25 cellular contexts compared by ENCODE assay signal in genomic region chr2:232488721-232489300, GRCh38. TPM values are rescaled to one million over a fixed set of nuclear protein-coding genes. Genes with fewer than 3 reads are reported as not detected.
A peak's percentile ranks its signal among the peaks of the same experiment; 100 is the strongest.
DNase-seq lines count a peak whose midpoint lies in the region; ATAC-seq, FAIRE-seq and TF ChIP-seq lines count a peak whose summit lies in the region.
"Had no signal": no experiment of that assay in that cellular context is flagged by ENCODE, and none has a peak within 500 bp of the region (broad histone marks: within the 10 kb centered on the region; RNA-seq: fewer than 3 reads in every experiment).

No MANE protein-coding gene starts in this region.

- H3K79me1 ChIP-seq in H1 (ENCODE audit: low read depth, low read length) (no peaks in the 10 kb centered on the region), neuronal stem cell (ENCODE audit: low read depth, low read length) (peaks cover 8% of the 10 kb centered on the region)

- TF ChIP-seq RAD21 in H1 (IDR thresholded peaks at IDR 0.05 in 1 of 2, conservative IDR thresholded peaks at IDR 0.05 in 1 of 2; ENCODE audit: low read depth in 2 of 2, low read length in 2 of 2) = no peak

- FAIRE-seq in H1 (lab: Jason Lieb, UNC) = no peak
- FAIRE-seq: GM18507, K562, keratinocyte, TTC549 had no signal

- H2AFZ ChIP-seq in GM23338 (no peak overlapping the region), H1 (ENCODE audit: low read length) (no peak overlapping the region), neuronal stem cell (ENCODE audit: low read length) (no peak overlapping the region), GM23248 (no peak overlapping the region)

- 0 out of 2 replicates have a peak overlapping the region, but pooled peaks have one; percentile 32 for H2BK20ac ChIP-seq in H1 (ENCODE audit: low read length)

- H4K8ac ChIP-seq in H1 (ENCODE audit: extremely low read depth, insufficient read depth, low read length) (no peak overlapping the region), neuronal stem cell (ENCODE audit: low read depth, low read length) (no peak overlapping the region)

- H3K23ac ChIP-seq in H1 (ENCODE audit: insufficient read length) = no peak overlapping the region
- H3K23ac ChIP-seq in neuronal stem cell (ENCODE audit: low read depth, low read length, poor library complexity) = no peak overlapping the region

- 73% methylated on average over 5 of the region's 5 CpGs; no CpG with 5 or more reads in 1 of the 2 experiments for WGBS in H1 (ENCODE audit: extremely low coverage in 1 of 2, insufficient coverage in 1 of 2, insufficient read length in 1 of 2, insufficient replicate concordance in 2 of 2, low coverage in 1 of 2, low lambda C conversion rate in 2 of 2, missing lambda C conversion rate in 1 of 2), 2 experiments
- no CpG with 5 or more reads among the region's 5 CpGs for WGBS in neuronal stem cell (ENCODE audit: extremely low coverage in 2 of 2, insufficient read length in 2 of 2, insufficient replicate concordance in 1 of 2), 2 donors
- 70 to 73% methylated on average over 5 of the region's 5 CpGs for WGBS in GM23248 (ENCODE audit: low coverage in 1 of 2, low lambda C conversion rate in 2 of 2, missing lambda C conversion rate in 2 of 2), 2 experiments

- peak overlapping the region; percentile 78 for H3K4me3 Mint-ChIP-seq in CD4-positive, alpha-beta T cell
- H3K4me3 Mint-ChIP-seq in GM23338 = peak overlapping the region; percentile 28
- H3K4me3 Mint-ChIP-seq: dendritic cell treated with granulocyte-macrophage colony-stimulating factor and Interleukin-4, amounts not matched to agents 40 ng/mL and 50 ng/mL, for 4 days; stimulated activated memory B cell treated with anti-CD40 and anti-IgM and Interleukin-4, amounts not matched to agents 10 μg/mL and 1 μg/mL and 100 μg/mL, for 72 hours had no signal

- peak in 1 of 10 experiments; percentile 1 for DNase-seq in CD4-positive, alpha-beta T cell
- no peak for DNase-seq in GM23338 (ENCODE audit: low spot score)
- DNase-seq in H1 (ENCODE audit: low read depth in 1 of 2, low spot score in 2 of 2) = no peak
- DNase-seq in neuronal stem cell (ENCODE audit: low spot score) = no peak
- DNase-seq in GM19240 (ENCODE audit: insufficient read length, low spot score) = no peak
- DNase-seq in GM23248 = no peak
- DNase-seq: activated CD4-positive, alpha-beta T cell treated with anti-CD3 and anti-CD28 coated beads, Interleukin-2, amount 50 U/mL, for 1 hour; AML-193; EL; foreskin fibroblast; hypothalamus; NCI-H1694 had no signal

- H2BK12ac ChIP-seq in H1 (ENCODE audit: low read depth, low read length) (no peak overlapping the region), neuronal stem cell (ENCODE audit: low read length) (no peak overlapping the region)

- H4K5ac ChIP-seq in H1 (ENCODE audit: insufficient read length, low read depth, low read length) = no peak overlapping the region

- H3K9ac ChIP-seq in H1 (replicated peaks in 1 of 4; ENCODE audit: extremely low read depth in 1 of 4, low read depth in 3 of 4, low read length in 3 of 4) (no peak overlapping the region), neuronal stem cell (ENCODE audit: low read depth, low read length, poor library complexity) (no peak overlapping the region), GM23248 (no peak overlapping the region)

- POLR2A ChIA-PET in CD4-positive, alpha-beta T cell (lab: Charles Lee) = no interaction called here
- POLR2A ChIA-PET in H1 (lab: Charles Lee; ENCODE audit: partially characterized antibody) = interaction anchor here (0.6 to 1.6 kb wide), 6 partner anchors 15 to 102 kb away, joined by 3 to 5 read pairs (median 4); no protein-coding TSS in a partner anchor

- H2BK5ac ChIP-seq in H1 (ENCODE audit: low read depth, low read length) (no peak overlapping the region), neuronal stem cell (ENCODE audit: low read length) (no peak overlapping the region)

- H3K4ac ChIP-seq in H1 (replicated peaks; ENCODE audit: insufficient read length, low read depth, low read length) (no peak overlapping the region), neuronal stem cell (ENCODE audit: low read length) (no peak overlapping the region)

- H3F3A ChIP-seq in GM23338 (replicated peaks; ENCODE audit: low read depth) = 0 out of 2 replicates have a peak, but pooled peaks cover 5% of the 10 kb centered on the region
- H3F3A ChIP-seq in GM23248 (ENCODE audit: insufficient read depth) = no peaks in the 10 kb centered on the region

- H3K4me3 ChIP-seq in GM23338 (peak overlapping the region; percentile 62), H1 (ENCODE audit: extremely low read depth in 1 of 4, insufficient read depth in 2 of 4, low read depth in 3 of 4, low read length in 4 of 4) (peak overlapping the region in 1 of 4 experiments; percentile 62; a peak in 1 of 8 replicates), neuronal stem cell (ENCODE audit: low read length in 2 of 2) (no peak overlapping the region), GM23248 (no peak overlapping the region)
- H3K4me3 ChIP-seq: body of pancreas, K562, Peyer's patch, tibial artery had no signal

- intact Hi-C loops in CD4-positive, alpha-beta T cell (cut with DNase I, micrococcal nuclease) = no loop called here

- H3K14ac ChIP-seq in H1 (ENCODE audit: insufficient read length) (no peak overlapping the region), neuronal stem cell (ENCODE audit: low read length) (no peak overlapping the region)

- H2AK5ac ChIP-seq in H1 (ENCODE audit: low read depth, low read length) = 0 out of 2 replicates have a peak overlapping the region, but pooled peaks have one; percentile 49
- peak overlapping the region; percentile 22 for H2AK5ac ChIP-seq in neuronal stem cell (ENCODE audit: low read depth, low read length)

- H3K36me3 ChIP-seq in GM23338 (ENCODE audit: insufficient read depth) = no peaks in the 10 kb centered on the region
- H3K36me3 ChIP-seq in H1 (ENCODE audit: control insufficient read depth in 2 of 4, insufficient read depth in 4 of 4, low read length in 3 of 4) = peaks cover 0 to 11% (median 0%) of the 10 kb centered on the region in 4 experiments; a peak in 1 of 8 replicates
- H3K36me3 ChIP-seq in neuronal stem cell (replicated peaks in 1 of 2; ENCODE audit: control insufficient read depth in 2 of 2, insufficient read depth in 2 of 2, low read length in 2 of 2) = peaks cover 0 to 2% of the 10 kb centered on the region in 2 donors
- no peaks in the 10 kb centered on the region for H3K36me3 ChIP-seq in GM23248 (ENCODE audit: low read depth)
- H3K36me3 ChIP-seq: neutrophil, Peyer's patch, tibial artery had no signal

- H3K27me3 Mint-ChIP-seq in CD4-positive, alpha-beta T cell = peaks cover 56% of the 10 kb centered on the region
- H3K27me3 Mint-ChIP-seq in GM23338 (ENCODE audit: insufficient read depth, low read depth, poor library complexity) = peaks cover 70% of the 10 kb centered on the region

- in situ Hi-C loops in GM23248 (cut with MboI) = no loop called here

- no peak for TF ChIP-seq POLR2A in H1 (IDR thresholded peaks at IDR 0.05; ENCODE audit: control extremely low read depth in 1 of 2, low read depth in 2 of 2, low read length in 2 of 2)

- no peak overlapping the region; the same call in 1 of the 2 replicates for H3K18ac ChIP-seq in H1 (ENCODE audit: extremely low read depth, low read length)
- peak overlapping the region; percentile 39 for H3K18ac ChIP-seq in neuronal stem cell (ENCODE audit: low read length)

- H3K4me2 ChIP-seq in GM23338 = no peak overlapping the region
- peak overlapping the region; percentile 56 to 79; a peak in 3 of 4 replicates for H3K4me2 ChIP-seq in H1 (ENCODE audit: insufficient read depth in 1 of 2, low read depth in 2 of 2, low read length in 2 of 2)
- H3K4me2 ChIP-seq in neuronal stem cell (ENCODE audit: insufficient read depth, low read length, poor library complexity, severe bottlenecking) = no peak overlapping the region
- H3K4me2 ChIP-seq in GM23248 (ENCODE audit: unreplicated experiment) = no peak overlapping the region

- H4K91ac ChIP-seq in H1 (replicated peaks; ENCODE audit: insufficient read length, low read length) (no peak overlapping the region), neuronal stem cell (ENCODE audit: low read depth, low read length, poor library complexity) (no peak overlapping the region)

- H3K36me3 Mint-ChIP-seq in CD4-positive, alpha-beta T cell (ENCODE audit: low read depth) = no peaks in the 10 kb centered on the region
- no peaks in the 10 kb centered on the region; the same call in 2 of the 3 replicates for H3K36me3 Mint-ChIP-seq in GM23338 (ENCODE audit: low read depth)
- H3K36me3 Mint-ChIP-seq: stimulated activated memory B cell treated with anti-CD40 and anti-IgM and Interleukin-4, amounts not matched to agents 10 μg/mL and 1 μg/mL and 100 μg/mL, for 72 hours had no signal

- no peaks in the 10 kb centered on the region for H3K9me3 ChIP-seq in CD4-positive, alpha-beta T cell (ENCODE audit: control insufficient read depth, low read length)
- H3K9me3 ChIP-seq in H1 (ENCODE audit: insufficient read depth in 2 of 2, low read depth in 1 of 2, low read length in 1 of 2) (no peaks in the 10 kb centered on the region; a peak in 1 of 4 replicates), neuronal stem cell (replicated peaks in 1 of 2; ENCODE audit: control insufficient read depth in 2 of 2, insufficient read depth in 1 of 2, low read depth in 1 of 2, low read length in 2 of 2) (peaks cover 0 to 7% of the 10 kb centered on the region in 2 donors), GM23248 (ENCODE audit: low read depth) (no peaks in the 10 kb centered on the region)
- H3K9me3 ChIP-seq: body of pancreas, neutrophil, Peyer's patch, tibial artery had no signal

- H2BK15ac ChIP-seq in H1 (ENCODE audit: low read length) (no peak overlapping the region), neuronal stem cell (ENCODE audit: low read length) (no peak overlapping the region)

- peaks cover 17% of the 10 kb centered on the region for H3K4me1 Mint-ChIP-seq in CD4-positive, alpha-beta T cell (ENCODE audit: low read depth)
- peaks cover 33% of the 10 kb centered on the region for H3K4me1 Mint-ChIP-seq in GM23338

- peaks cover 19% of the 10 kb centered on the region for H3K4me1 ChIP-seq in GM23338 (ENCODE audit: insufficient read depth)
- H3K4me1 ChIP-seq in H1 (replicated peaks in 1 of 4; ENCODE audit: control insufficient read depth in 3 of 4, insufficient read depth in 4 of 4, low read length in 3 of 4) = peaks cover 0 to 41% (median 23%) of the 10 kb centered on the region in 4 experiments; a peak in 6 of 7 replicates
- H3K4me1 ChIP-seq in neuronal stem cell (ENCODE audit: control insufficient read depth in 2 of 2, insufficient read depth in 1 of 2, low read depth in 1 of 2, low read length in 2 of 2) = peaks cover 0 to 16% of the 10 kb centered on the region in 2 donors
- no peaks in the 10 kb centered on the region for H3K4me1 ChIP-seq in GM23248 (ENCODE audit: insufficient read depth)

- no peak overlapping the region for H3K56ac ChIP-seq in H1 (replicated peaks; ENCODE audit: insufficient read length, low read depth, low read length)

- H3K27ac ChIP-seq in CD4-positive, alpha-beta T cell (ENCODE audit: low read depth, low read length) = no peak overlapping the region
- H3K27ac ChIP-seq in GM23338 (ENCODE audit: low read depth) (no peak overlapping the region), H1 (ENCODE audit: low read depth, low read length) (no peak overlapping the region), neuronal stem cell (replicated peaks; ENCODE audit: low read length) (no peak overlapping the region), GM23248 (no peak overlapping the region)
- H3K27ac ChIP-seq: body of pancreas, epithelial cell of prostate, neutrophil, Peyer's patch, tibial artery had no signal

- H4K20me1 ChIP-seq in GM23338 (replicated peaks; ENCODE audit: insufficient read depth) (no peaks in the 10 kb centered on the region), H1 (replicated peaks in 1 of 2; ENCODE audit: control insufficient read depth in 1 of 2, insufficient read depth in 2 of 2, low read length in 2 of 2) (peaks cover 4 to 8% of the 10 kb centered on the region in 2 experiments), GM23248 (ENCODE audit: insufficient read depth) (no peaks in the 10 kb centered on the region)

- H2BK120ac ChIP-seq in H1 (replicated peaks; ENCODE audit: low read depth, low read length) = no peak overlapping the region
- no peak overlapping the region for H2BK120ac ChIP-seq in neuronal stem cell (ENCODE audit: low read depth, low read length)

- no peaks in the 10 kb centered on the region for H3K79me2 ChIP-seq in GM23338 (replicated peaks; ENCODE audit: insufficient read depth)
- no peaks in the 10 kb centered on the region for H3K79me2 ChIP-seq in H1 (ENCODE audit: control insufficient read depth in 1 of 2, insufficient read depth in 2 of 2, low read length in 2 of 2)
- no peaks in the 10 kb centered on the region for H3K79me2 ChIP-seq in GM23248 (ENCODE audit: insufficient read depth)

- CTCF ChIA-PET in CD4-positive, alpha-beta T cell (lab: Charles Lee) = no interaction called here
- CTCF ChIA-PET in H1 (lab: Charles Lee; ENCODE audit: partially characterized antibody) = interaction anchor here (1.0 to 3.6 kb wide), 6 partner anchors 10 to 44 kb away, joined by 3 to 32 read pairs (median 4); partner anchors contain the start of gene PRSS56

- no peak overlapping the region for H3K27ac Mint-ChIP-seq in CD4-positive, alpha-beta T cell
- no peak overlapping the region for H3K27ac Mint-ChIP-seq in GM23338
- H3K27ac Mint-ChIP-seq: dendritic cell treated with granulocyte-macrophage colony-stimulating factor and Interleukin-4, amounts not matched to agents 40 ng/mL and 50 ng/mL, for 4 days; stimulated activated memory B cell treated with anti-CD40 and anti-IgM and Interleukin-4, amounts not matched to agents 10 μg/mL and 1 μg/mL and 100 μg/mL, for 72 hours had no signal

- H3K9me3 Mint-ChIP-seq in CD4-positive, alpha-beta T cell = no peaks in the 10 kb centered on the region
- no peaks in the 10 kb centered on the region for H3K9me3 Mint-ChIP-seq in GM23338
- H3K9me3 Mint-ChIP-seq: dendritic cell treated with granulocyte-macrophage colony-stimulating factor and Interleukin-4, amounts not matched to agents 40 ng/mL and 50 ng/mL, for 4 days; stimulated activated memory B cell treated with anti-CD40 and anti-IgM and Interleukin-4, amounts not matched to agents 10 μg/mL and 1 μg/mL and 100 μg/mL, for 72 hours had no signal

- peaks cover 40% of the 10 kb centered on the region for H3K27me3 ChIP-seq in CD4-positive, alpha-beta T cell (ENCODE audit: control insufficient read depth, insufficient read depth, low read length)
- H3K27me3 ChIP-seq in GM23338 (ENCODE audit: insufficient read depth) (peaks cover 61% of the 10 kb centered on the region), H1 (replicated peaks in 1 of 4; ENCODE audit: control insufficient read depth in 3 of 4, extremely low read depth in 1 of 4, insufficient read depth in 3 of 4, low read length in 3 of 4) (peaks cover 35 to 56% (median 49%) of the 10 kb centered on the region in 4 experiments), neuronal stem cell (ENCODE audit: control insufficient read depth in 3 of 3, insufficient read depth in 3 of 3, low read depth in 1 of 3, low read length in 3 of 3) (peaks cover 26 to 97% (median 45%) of the 10 kb centered on the region in 3 experiments), GM23248 (replicated peaks; ENCODE audit: insufficient read depth) (peaks cover 37% of the 10 kb centered on the region)
- H3K27me3 ChIP-seq: body of pancreas had no signal

- no peak for ATAC-seq in CD4-positive, alpha-beta T cell (ENCODE audit: poor library complexity)
- no peak for ATAC-seq in GM23338
- ATAC-seq in HG03469 (IDR thresholded peaks at IDR 0.05; ENCODE audit: unreplicated experiment) = no peak
- ATAC-seq: body of pancreas; K562; right cardiac atrium; stimulated activated memory B cell treated with anti-CD40 and anti-IgM and Interleukin-4, amounts not matched to agents 10 μg/mL and 1 μg/mL and 100 μg/mL, for 72 hours had no signal

- no peaks in the 10 kb centered on the region for H3K9me2 ChIP-seq in GM23338 (ENCODE audit: insufficient read depth)
- no peaks in the 10 kb centered on the region for H3K9me2 ChIP-seq in GM23248 (ENCODE audit: insufficient read depth)

- no peak for TF ChIP-seq EP300 in H1 (IDR thresholded peaks at IDR 0.05; ENCODE audit: borderline replicate concordance in 1 of 2, low read depth in 2 of 2, low read length in 2 of 2)

- peaks cover 12% of the 10 kb centered on the region; the same call in 1 of the 2 replicates for H3K23me2 ChIP-seq in H1 (ENCODE audit: low read depth, low read length)

- TF ChIP-seq CTCF in CD4-positive, alpha-beta T cell (IDR thresholded peaks at IDR 0.05) = no peak
- TF ChIP-seq CTCF in GM23338 (conservative IDR thresholded peaks at IDR 0.05; ENCODE audit: low read depth in 2 of 2) (no peak), H1 (IDR thresholded peaks at IDR 0.05; ENCODE audit: control extremely low read depth in 1 of 3, insufficient read depth in 1 of 3, low read depth in 1 of 3, low read length in 3 of 3) (no peak)

RNA-seq across cellular contexts. Expression of gene ECEL1, which starts 1.2 kb away (rescaled TPM):
- not detected for total RNA-seq in CD4-positive, alpha-beta T cell
- 17.5 and 18.0 TPM in 2 replicates for total RNA-seq in GM23338 (2014; rRNA removed; shearing (Covaris generic))
- 6.7 and 9.3 TPM in 2 replicates for polyA plus RNA-seq in GM23338 (2016; fragmentation: Nextera tagmentation; extraction: Ambion mirVana)
- 6.5 and 7.7 TPM in 2 replicates for total RNA-seq in H1 (2021; fragmentation: NEBNext Ultra II Directional; extraction: Animal tissue kit (Norgen Biotek cat#: 25700))
- polyA plus RNA-seq in H1 (2011; rRNA removed) = 20.2 and 27.9 TPM in 2 replicates
- 18.1 TPM for polyA plus RNA-seq in H1 (2011; cell fraction: cytosol; rRNA removed)
- 86.7 TPM for polyA plus RNA-seq in H1 (2011; cell fraction: nucleus; rRNA removed)
- 5.2 to 12.4 TPM (median 10.2 TPM) in 4 replicates for polyA plus RNA-seq in H1 (2012, experiment 1 of 2)
- polyA plus RNA-seq in H1 (2012, experiment 2 of 2) = 9.9 TPM
- polyA plus RNA-seq in H1 (2013, experiment 1 of 2) = 8.7 TPM
- 7.6 TPM for polyA plus RNA-seq in H1 (2013, experiment 2 of 2)
- 7.0 and 9.2 TPM in 2 replicates for polyA minus RNA-seq in H1 (2011; rRNA and poly(A)+ RNA removed)
- 7.3 TPM for polyA minus RNA-seq in H1 (2011; cell fraction: cytosol; rRNA and poly(A)+ RNA removed)
- 11.7 TPM for polyA minus RNA-seq in H1 (2011; cell fraction: nucleus; rRNA and poly(A)+ RNA removed)
- polyA plus RNA-seq in neuronal stem cell (2013, experiment 1 of 2) = 8.2 TPM
- 7.9 TPM for polyA plus RNA-seq in neuronal stem cell (2013, experiment 2 of 2)
- 0.54 TPM in 1 of 2 replicates, not detected in the other for total RNA-seq in GM23248 (2014; rRNA removed; shearing (Covaris generic))
- not detected in 2 replicates for polyA plus RNA-seq in GM23248 (2016; fragmentation: Nextera tagmentation; extraction: Ambion mirVana)
- total RNA-seq: Peyer's patch had no signal
- polyA plus RNA-seq: K562, keratinocyte had no signal

RNA-seq across cellular contexts. Expression of gene PRSS56, which starts 31.4 kb away (rescaled TPM):
- not detected for total RNA-seq in CD4-positive, alpha-beta T cell
- 0.31 TPM in 1 of 2 replicates, not detected in the other for total RNA-seq in GM23338 (2014; rRNA removed; shearing (Covaris generic))
- polyA plus RNA-seq in GM23338 (2016; fragmentation: Nextera tagmentation; extraction: Ambion mirVana) (0.27 TPM in 1 of 2 replicates, not detected in the other), H1 (2011; rRNA removed) (0.03 and 0.11 TPM in 2 replicates), GM23248 (2016; fragmentation: Nextera tagmentation; extraction: Ambion mirVana) (not detected in 2 replicates)
- total RNA-seq in H1 (2021; fragmentation: NEBNext Ultra II Directional; extraction: Animal tissue kit (Norgen Biotek cat#: 25700)) = not detected in 2 replicates
- polyA plus RNA-seq in H1 (2011; cell fraction: cytosol; rRNA removed) = 0.09 TPM
- polyA plus RNA-seq in H1 (2011; cell fraction: nucleus; rRNA removed) = 0.14 TPM
- polyA plus RNA-seq in H1 (2012, experiment 1 of 2) = 0.17 TPM in 1 of 4 replicates, not detected in the others
- not detected for polyA plus RNA-seq in H1 (2012, experiment 2 of 2)
- polyA plus RNA-seq in H1 (2013, experiment 1 of 2) = not detected
- polyA plus RNA-seq in H1 (2013, experiment 2 of 2) = not detected
- not detected in 2 replicates for polyA minus RNA-seq in H1 (2011; rRNA and poly(A)+ RNA removed)
- polyA minus RNA-seq in H1 (2011; cell fraction: cytosol; rRNA and poly(A)+ RNA removed) = not detected
- not detected for polyA minus RNA-seq in H1 (2011; cell fraction: nucleus; rRNA and poly(A)+ RNA removed)
- not detected for polyA plus RNA-seq in neuronal stem cell (2013, experiment 1 of 2)
- polyA plus RNA-seq in neuronal stem cell (2013, experiment 2 of 2) = not detected
- not detected in 2 replicates for total RNA-seq in GM23248 (2014; rRNA removed; shearing (Covaris generic))
- total RNA-seq: body of pancreas, K562, Peyer's patch had no signal
- polyA plus RNA-seq: K562, keratinocyte had no signal

RNA-seq across cellular contexts. Expression of gene ALPI, which starts 32.9 kb away (rescaled TPM):
- not detected for total RNA-seq in CD4-positive, alpha-beta T cell
- total RNA-seq in GM23338 (2014; rRNA removed; shearing (Covaris generic)) = not detected in 2 replicates
- polyA plus RNA-seq in GM23338 (2016; fragmentation: Nextera tagmentation; extraction: Ambion mirVana) (not detected in 2 replicates), H1 (2011; rRNA removed) (not detected in 2 replicates), GM23248 (2016; fragmentation: Nextera tagmentation; extraction: Ambion mirVana) (not detected in 2 replicates)
- not detected in 2 replicates for total RNA-seq in H1 (2021; fragmentation: NEBNext Ultra II Directional; extraction: Animal tissue kit (Norgen Biotek cat#: 25700))
- not detected for polyA plus RNA-seq in H1 (2011; cell fraction: cytosol; rRNA removed)
- not detected for polyA plus RNA-seq in H1 (2011; cell fraction: nucleus; rRNA removed)
- polyA plus RNA-seq in H1 (2012, experiment 1 of 2) = not detected in 4 replicates
- not detected for polyA plus RNA-seq in H1 (2012, experiment 2 of 2)
- not detected for polyA plus RNA-seq in H1 (2013, experiment 1 of 2)
- polyA plus RNA-seq in H1 (2013, experiment 2 of 2) = not detected
- polyA minus RNA-seq in H1 (2011; rRNA and poly(A)+ RNA removed) = not detected in 2 replicates
- not detected for polyA minus RNA-seq in H1 (2011; cell fraction: cytosol; rRNA and poly(A)+ RNA removed)
- not detected for polyA minus RNA-seq in H1 (2011; cell fraction: nucleus; rRNA and poly(A)+ RNA removed)
- polyA plus RNA-seq in neuronal stem cell (2013, experiment 1 of 2) = not detected
- not detected for polyA plus RNA-seq in neuronal stem cell (2013, experiment 2 of 2)
- not detected in 2 replicates for total RNA-seq in GM23248 (2014; rRNA removed; shearing (Covaris generic))
- total RNA-seq: body of pancreas, K562, right cardiac atrium had no signal
- polyA plus RNA-seq: K562, keratinocyte, right cardiac atrium had no signal

RNA-seq across cellular contexts. Expression of gene CHRND, which starts 37.1 kb away (rescaled TPM):
- not detected for total RNA-seq in CD4-positive, alpha-beta T cell
- total RNA-seq in GM23338 (2014; rRNA removed; shearing (Covaris generic)) = 0.10 TPM in 1 of 2 replicates, not detected in the other
- polyA plus RNA-seq in GM23338 (2016; fragmentation: Nextera tagmentation; extraction: Ambion mirVana) = 0.11 TPM in 1 of 2 replicates, not detected in the other
- total RNA-seq in H1 (2021; fragmentation: NEBNext Ultra II Directional; extraction: Animal tissue kit (Norgen Biotek cat#: 25700)) = not detected in 2 replicates
- polyA plus RNA-seq in H1 (2011; rRNA removed) = 0.11 and 0.24 TPM in 2 replicates
- polyA plus RNA-seq in H1 (2011; cell fraction: cytosol; rRNA removed) = 0.21 TPM
- polyA plus RNA-seq in H1 (2011; cell fraction: nucleus; rRNA removed) = 0.40 TPM
- 0.09 to 0.27 TPM (median 0.13 TPM) in 3 of 4 replicates, not detected in the other for polyA plus RNA-seq in H1 (2012, experiment 1 of 2)
- 0.35 TPM for polyA plus RNA-seq in H1 (2012, experiment 2 of 2)
- polyA plus RNA-seq in H1 (2013, experiment 1 of 2) = 0.12 TPM
- 0.11 TPM for polyA plus RNA-seq in H1 (2013, experiment 2 of 2)
- polyA minus RNA-seq in H1 (2011; rRNA and poly(A)+ RNA removed) = 0.06 TPM in 1 of 2 replicates, not detected in the other
- not detected for polyA minus RNA-seq in H1 (2011; cell fraction: cytosol; rRNA and poly(A)+ RNA removed)
- polyA minus RNA-seq in H1 (2011; cell fraction: nucleus; rRNA and poly(A)+ RNA removed) = not detected
- polyA plus RNA-seq in neuronal stem cell (2013, experiment 1 of 2) = 0.18 TPM
- 0.14 TPM for polyA plus RNA-seq in neuronal stem cell (2013, experiment 2 of 2)
- not detected in 2 replicates for total RNA-seq in GM23248 (2014; rRNA removed; shearing (Covaris generic))
- not detected in 2 replicates for polyA plus RNA-seq in GM23248 (2016; fragmentation: Nextera tagmentation; extraction: Ambion mirVana)
- total RNA-seq: body of pancreas, K562, Peyer's patch had no signal
- polyA plus RNA-seq: K562, keratinocyte had no signal

RNA-seq across cellular contexts. Expression of gene CHRNG, which starts 50.7 kb away (rescaled TPM):
- total RNA-seq in CD4-positive, alpha-beta T cell = not detected
- total RNA-seq in GM23338 (2014; rRNA removed; shearing (Covaris generic)) = not detected in 2 replicates
- polyA plus RNA-seq in GM23338 (2016; fragmentation: Nextera tagmentation; extraction: Ambion mirVana) (not detected in 2 replicates), H1 (2011; rRNA removed) (0.05 TPM in 2 replicates), GM23248 (2016; fragmentation: Nextera tagmentation; extraction: Ambion mirVana) (not detected in 2 replicates)
- total RNA-seq in H1 (2021; fragmentation: NEBNext Ultra II Directional; extraction: Animal tissue kit (Norgen Biotek cat#: 25700)) = not detected in 2 replicates
- 0.08 TPM for polyA plus RNA-seq in H1 (2011; cell fraction: cytosol; rRNA removed)
- polyA plus RNA-seq in H1 (2011; cell fraction: nucleus; rRNA removed) = 0.14 TPM
- polyA plus RNA-seq in H1 (2012, experiment 1 of 2) = 0.09 to 0.12 TPM in 2 of 4 replicates, not detected in the others
- polyA plus RNA-seq in H1 (2012, experiment 2 of 2) = not detected
- polyA plus RNA-seq in H1 (2013, experiment 1 of 2) = 0.02 TPM
- polyA plus RNA-seq in H1 (2013, experiment 2 of 2) = not detected
- not detected in 2 replicates for polyA minus RNA-seq in H1 (2011; rRNA and poly(A)+ RNA removed)
- not detected for polyA minus RNA-seq in H1 (2011; cell fraction: cytosol; rRNA and poly(A)+ RNA removed)
- not detected for polyA minus RNA-seq in H1 (2011; cell fraction: nucleus; rRNA and poly(A)+ RNA removed)
- polyA plus RNA-seq in neuronal stem cell (2013, experiment 1 of 2) = not detected
- polyA plus RNA-seq in neuronal stem cell (2013, experiment 2 of 2) = not detected
- not detected in 2 replicates for total RNA-seq in GM23248 (2014; rRNA removed; shearing (Covaris generic))
- total RNA-seq: body of pancreas, K562, Peyer's patch, right cardiac atrium had no signal
- polyA plus RNA-seq: K562, keratinocyte, right cardiac atrium had no signal

Comparison
In these comparisons a context has a peak if more than half of its experiments do, and no peak if none do; other contexts are left out.
1. H3K4me2 ChIP-seq: peak in H1 (2 of 2); none in GM23338 (single experiment), neuronal stem cell (single experiment) and GM23248 (single experiment).